In the genomic region with DNA sequence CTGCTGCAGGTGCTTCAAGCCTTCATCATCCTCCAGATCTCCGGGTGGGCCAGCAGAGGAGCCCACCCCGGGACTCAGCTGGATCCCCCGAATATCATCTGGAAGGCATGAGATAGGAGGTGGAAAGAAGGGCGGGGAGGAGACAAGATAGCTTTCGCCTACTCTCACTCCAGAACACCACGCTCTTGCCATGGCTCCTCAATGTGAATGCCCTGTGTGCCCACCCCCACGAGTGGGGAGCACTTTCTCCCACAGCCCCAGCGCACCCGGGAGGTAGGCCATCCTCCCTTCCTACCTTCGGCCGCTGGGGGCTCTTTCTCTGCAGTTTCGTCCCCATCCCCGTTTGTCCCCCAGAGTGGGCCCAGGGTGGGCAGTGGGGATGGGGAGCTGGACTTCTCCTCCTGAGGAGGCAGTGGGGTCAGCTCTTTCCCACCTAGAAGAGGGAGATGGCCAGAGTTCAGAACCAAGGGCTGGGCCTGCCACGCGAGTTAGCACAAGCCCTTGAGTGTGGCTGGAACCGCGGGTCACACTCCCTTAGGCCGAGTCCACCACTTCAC, we compare ENCODE assay signal across 1 cellular context.
TF ChIP-seq lines count a peak whose summit lies in the region.

No MANE protein-coding gene starts in this region.

TF ChIP-seq in H1, 55 proteins besides CTCF, POLR2A, EP300 and RAD21:
- no peak for TF ChIP-seq CHD2 (IDR thresholded peaks at IDR 0.05; ENCODE audit: low read length)
- TF ChIP-seq NANOG (IDR thresholded peaks at IDR 0.05; ENCODE audit: insufficient read depth, low read depth, low read length, poor library complexity, severe bottlenecking), result no peak
- no peak for TF ChIP-seq CREB1 (IDR thresholded peaks at IDR 0.05)
